ENCODE assay signal across 20 cellular contexts in the genomic region with DNA sequence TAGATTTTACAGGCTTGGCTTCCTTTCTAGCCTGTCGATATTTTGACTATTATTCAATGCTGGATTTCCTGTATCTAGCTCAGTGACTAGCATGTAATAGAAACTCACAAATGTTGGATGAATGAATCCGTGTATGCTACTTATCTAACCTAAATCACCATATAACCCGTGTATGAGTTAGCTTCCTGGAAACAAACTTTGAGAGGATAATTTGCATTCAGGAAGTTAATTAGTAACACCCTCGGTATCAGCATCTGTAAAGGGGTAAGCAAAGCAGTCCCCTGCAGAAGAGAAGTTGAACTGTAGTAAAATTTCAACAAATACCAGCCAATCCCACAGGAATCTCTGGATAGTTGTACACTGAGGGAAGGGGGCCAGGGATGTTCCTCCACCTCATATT.
DNase-seq lines count a peak whose midpoint lies in the region; ATAC-seq and TF ChIP-seq lines count a peak whose summit lies in the region.
"Had no signal": no experiment of that assay in that cellular context is flagged by ENCODE, and none has a peak within 500 bp of the region (broad histone marks: within the 10 kb centered on the region; RNA-seq: fewer than 3 reads in every experiment).

No MANE protein-coding gene starts in this region.

- no peaks in the 10 kb centered on the region for H3K36me3 ChIP-seq in OCI-LY3 (replicated peaks; ENCODE audit: low read depth, low read length)
- H3K36me3 ChIP-seq: SJCRH30 had no signal

- no peaks in the 10 kb centered on the region for H3K4me1 Mint-ChIP-seq in CD14-positive monocyte

- no peaks in the 10 kb centered on the region for H4K20me1 ChIP-seq in OCI-LY3 (ENCODE audit: insufficient read depth, low read length)

- peak overlapping the region; percentile 2; the same call in 1 of the 2 replicates for H3K4me3 ChIP-seq in OCI-LY3 (ENCODE audit: low read length)
- H3K4me3 ChIP-seq: SJCRH30 had no signal

- H3K79me2 ChIP-seq in OCI-LY3 (ENCODE audit: low read length): no peaks in the 10 kb centered on the region

- H3K4me3 Mint-ChIP-seq in CD14-positive monocyte: no peak overlapping the region

- H3K4me2 ChIP-seq in OCI-LY3 (ENCODE audit: low read length): peak overlapping the region; percentile 52

- H3K27me3 ChIP-seq in OCI-LY3 (ENCODE audit: low read depth, low read length): no peaks in the 10 kb centered on the region
- H3K27me3 ChIP-seq: SJCRH30 had no signal

- H2AFZ ChIP-seq in OCI-LY3 (ENCODE audit: low read depth, low read length): peak overlapping the region; percentile 80

- no peak for TF ChIP-seq CTCF in OCI-LY3 (IDR thresholded peaks at IDR 0.05; ENCODE audit: low read depth, low read length)
- TF ChIP-seq CTCF in CD14-positive monocyte (IDR thresholded peaks at IDR 0.05): no peak

- peaks cover 13% of the 10 kb centered on the region for H3K4me1 ChIP-seq in OCI-LY3 (ENCODE audit: low read length)
- H3K4me1 ChIP-seq: SJCRH30 had no signal

- no peaks in the 10 kb centered on the region for H3K9me3 ChIP-seq in OCI-LY3 (ENCODE audit: insufficient read depth, low read length)
- H3K9me3 ChIP-seq: SJCRH30 had no signal

- no peaks in the 10 kb centered on the region for H3K36me3 Mint-ChIP-seq in CD14-positive monocyte

- peak overlapping the region; percentile 29; the same call in 1 of the 2 replicates for H3K27ac ChIP-seq in OCI-LY3 (ENCODE audit: low read length)
- H3K27ac ChIP-seq: 22Rv1, C4-2B, SJCRH30 had no signal

- H3K27ac Mint-ChIP-seq in CD14-positive monocyte: no peak overlapping the region

- intact Hi-C loops in CD14-positive monocyte (cut with micrococcal nuclease): no loop called here

- H3K9ac ChIP-seq in OCI-LY3 (ENCODE audit: low read length): peak overlapping the region; percentile 13; the same call in 1 of the 2 replicates

- DNase-seq in DMS53 (lab: John Stamatoyannopoulos, UW) (peak; percentile 1), DMS53 treated with DMSO at 0.1 percent for 48 hours (lab: John Stamatoyannopoulos, UW; ENCODE audit: unreplicated experiment) (no peak), NOMO-1 treated with dmso at 0.1 percent for 144 hours (lab: John Stamatoyannopoulos, UW; ENCODE audit: unreplicated experiment) (no peak), hepatic stellate cell (ENCODE audit: low spot score) (no peak), CD14-positive monocyte (ENCODE audit: low spot score) (no peak)
- DNase-seq: AML-193, H7, KG1, NCI-H1417, NCI-H187, NCI-H345, NCI-H524 treated with DMSO at 0.1 percent for 48 hours, SJCRH30, T1000 had no signal

- no peaks in the 10 kb centered on the region for H3K27me3 Mint-ChIP-seq in CD14-positive monocyte (ENCODE audit: low read depth in 3 of 3)

- peak; percentile 48 for ATAC-seq in HG02623 (IDR thresholded peaks at IDR 0.05; ENCODE audit: unreplicated experiment)
- ATAC-seq in GM21367 (IDR thresholded peaks at IDR 0.05; ENCODE audit: unreplicated experiment): no peak
- ATAC-seq: Panc1 had no signal

- H3K9me3 Mint-ChIP-seq in CD14-positive monocyte: peaks cover 0 to 6% (median 2%) of the 10 kb centered on the region in 7 donors
